In the genomic region with DNA sequence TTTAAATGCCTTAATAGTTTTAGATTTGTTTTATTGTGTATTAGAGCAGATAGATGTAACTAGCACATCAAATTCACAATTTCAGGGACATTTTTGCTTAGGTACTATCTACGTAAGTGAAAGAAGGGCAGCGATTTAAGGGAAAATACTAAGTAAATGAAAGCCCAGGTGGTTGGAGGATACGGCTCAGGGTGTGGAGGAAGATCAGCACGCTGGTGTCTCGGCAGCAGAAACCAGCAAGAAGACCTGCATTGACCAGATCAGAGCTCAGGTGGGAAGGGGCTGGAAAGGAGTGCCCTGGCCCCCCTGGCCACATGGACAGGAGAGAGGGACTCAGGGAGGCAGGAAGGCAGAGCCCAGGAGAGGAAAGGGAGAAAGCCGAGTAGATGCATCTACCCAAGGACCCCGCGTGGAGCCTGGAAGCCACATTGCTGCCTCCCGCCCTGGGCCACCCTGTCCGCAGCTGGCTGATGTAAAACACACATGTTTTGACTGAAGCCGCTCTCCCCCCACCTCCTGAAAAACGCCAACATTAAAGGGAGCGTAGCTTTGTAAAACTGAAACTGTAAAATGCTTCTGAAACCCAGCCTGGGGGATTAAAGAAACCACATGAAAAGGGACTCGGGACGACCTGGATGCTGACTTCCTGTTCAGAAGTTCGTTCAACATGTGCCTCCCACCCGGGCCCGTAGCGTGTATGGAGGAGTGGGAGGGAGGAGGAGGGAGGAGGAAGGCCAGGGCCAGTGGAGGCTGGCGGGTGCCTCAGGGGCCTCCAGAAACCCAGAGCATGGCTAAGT, we compare ENCODE assay signal across 8 cellular contexts.
DNase-seq lines count a peak whose midpoint lies in the region; ATAC-seq and TF ChIP-seq lines count a peak whose summit lies in the region.

No MANE protein-coding gene starts in this region.

- peaks cover 49% of the 10 kb centered on the region for H3K4me1 Mint-ChIP-seq in mesothelial cell of epicardium

- peaks cover 21% of the 10 kb centered on the region for H3K27me3 Mint-ChIP-seq in mesothelial cell of epicardium (ENCODE audit: low read depth)

- no peaks in the 10 kb centered on the region for H3K36me3 Mint-ChIP-seq in mesothelial cell of epicardium

- no peak overlapping the region for H3K4me3 Mint-ChIP-seq in mesothelial cell of epicardium

- DNase-seq in COLO829 (ENCODE audit: low spot score) (peak; percentile 22), HFF-Myc (ENCODE audit: extremely low read depth, low read depth) (peak; percentile 32), mesothelial cell of epicardium (ENCODE audit: low spot score in 2 of 2, unreplicated experiment in 2 of 2) (peak in 1 of 2 experiments; percentile 58), nucleus accumbens (lab: John Stamatoyannopoulos, UW) (no peak), NCI-H774 (lab: John Stamatoyannopoulos, UW) (no peak)
- DNase-seq in activated CD4-positive, alpha-beta T cell treated with anti-CD3 and anti-CD28 coated beads for 4 hours = peak; percentile 29 to 56

- H3K4me3 ChIP-seq in HFF-Myc (replicated peaks; ENCODE audit: low read depth, low read length) = no peak overlapping the region

- peak overlapping the region; percentile 37 for H3K27ac Mint-ChIP-seq in mesothelial cell of epicardium

- TF ChIP-seq CTCF in HFF-Myc (IDR thresholded peaks at IDR 0.05; ENCODE audit: low read depth, low read length, missing control alignments) = no peak
- no peak for TF ChIP-seq CTCF in mesothelial cell of epicardium (IDR thresholded peaks at IDR 0.05; ENCODE audit: unreplicated experiment)

- ATAC-seq in GM19324 (IDR thresholded peaks at IDR 0.05; ENCODE audit: low FRiP score, unreplicated experiment) (no peak), GM18858 (IDR thresholded peaks at IDR 0.05; ENCODE audit: unreplicated experiment) (no peak)

- H3K9me3 Mint-ChIP-seq in mesothelial cell of epicardium = no peaks in the 10 kb centered on the region

Comparison
In these comparisons a context has a peak if more than half of its experiments do, and no peak if none do; other contexts are left out.
1. DNase-seq: peak in COLO829 (single experiment), HFF-Myc (single experiment) and activated CD4-positive, alpha-beta T cell treated with anti-CD3 and anti-CD28 coated beads for 4 hours (2 of 2); none in nucleus accumbens (0 of 56) and NCI-H774 (single experiment).